ENCODE assay signal across 1 cellular context in the genomic region with DNA sequence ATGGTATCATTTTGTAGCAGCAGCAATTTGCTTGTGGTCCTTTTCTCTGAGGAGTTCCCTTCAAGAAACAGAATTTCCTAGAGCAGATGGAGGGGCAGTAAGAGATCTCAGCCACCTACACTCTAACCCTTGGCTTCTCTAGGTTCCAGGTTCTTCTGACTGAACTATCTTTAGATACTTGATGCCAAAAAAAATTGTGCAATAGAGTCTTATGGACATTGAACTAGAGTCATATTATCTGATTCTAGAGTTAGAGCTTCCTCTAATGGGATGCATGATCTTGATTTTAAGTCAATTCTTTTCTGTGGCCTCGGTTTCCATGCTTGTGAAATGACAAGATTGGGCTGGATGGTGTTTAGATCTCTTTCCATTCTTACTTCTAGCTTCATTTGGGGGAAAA.
TF ChIP-seq lines count a peak whose summit lies in the region.

No MANE protein-coding gene starts in this region.

TF ChIP-seq in liver, 16 proteins besides CTCF, POLR2A, EP300 and RAD21 (continued from another document):
- TF ChIP-seq GABPA (IDR thresholded peaks at IDR 0.05 in 1 of 2, conservative IDR thresholded peaks at IDR 0.05 in 1 of 2), result no peak
- TF ChIP-seq, protein P1, sequence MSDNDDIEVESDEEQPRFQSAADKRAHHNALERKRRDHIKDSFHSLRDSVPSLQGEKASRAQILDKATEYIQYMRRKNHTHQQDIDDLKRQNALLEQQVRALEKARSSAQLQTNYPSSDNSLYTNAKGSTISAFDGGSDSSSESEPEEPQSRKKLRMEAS (IDR thresholded peaks at IDR 0.05), result no peak
- peak; percentile 43 to 59 for TF ChIP-seq HNF4A (conservative IDR thresholded peaks at IDR 0.05)
- TF ChIP-seq NR2F2 (IDR thresholded peaks at IDR 0.05), result no peak
- TF ChIP-seq YY1 (IDR thresholded peaks at IDR 0.05), result no peak
